12 cellular contexts compared by ENCODE assay signal in genomic region chr4:141416219-141416618, GRCh38.
"Had no signal": no experiment of that assay in that cellular context is flagged by ENCODE, and none has a peak within 500 bp of the region (broad histone marks: within the 10 kb centered on the region; RNA-seq: fewer than 3 reads in every experiment).

No MANE protein-coding gene starts in this region.

- H3K9me3 ChIP-seq: ovary, stomach, thoracic aorta had no signal

- H3K36me3 ChIP-seq: adrenal gland, ovary, stomach, thoracic aorta had no signal

- FAIRE-seq: keratinocyte had no signal

- DNase-seq: activated naive CD4-positive, alpha-beta T cell treated with anti-CD3 and anti-CD28 coated beads, Interleukin-2, amount 50 U/mL, for 16 hours; adrenal gland; cerebellar nuclear complex; dermis blood vessel endothelial cell; foreskin keratinocyte; mesendoderm; ovary; stimulated activated CD4-positive, alpha-beta T cell treated with anti-CD3 and anti-CD28 coated beads, Interleukin-15, amount 100 ng/mL, for 24 hours; stimulated activated CD4-positive, alpha-beta T cell treated with anti-CD3 and anti-CD28 coated beads, Interleukin-4, amount 100 ng/mL, for 24 hours; stomach had no signal

- H3K27me3 ChIP-seq: adrenal gland, foreskin keratinocyte, ovary, stomach had no signal

- ATAC-seq: foreskin keratinocyte had no signal

- H3K4me1 ChIP-seq: adrenal gland, foreskin keratinocyte had no signal

- H3K27ac ChIP-seq: adrenal gland, foreskin keratinocyte, ovary, thoracic aorta had no signal

- H3K4me3 ChIP-seq: adrenal gland, ovary, stomach, thoracic aorta had no signal
